16 cellular contexts compared by ENCODE assay signal in the genomic region with DNA sequence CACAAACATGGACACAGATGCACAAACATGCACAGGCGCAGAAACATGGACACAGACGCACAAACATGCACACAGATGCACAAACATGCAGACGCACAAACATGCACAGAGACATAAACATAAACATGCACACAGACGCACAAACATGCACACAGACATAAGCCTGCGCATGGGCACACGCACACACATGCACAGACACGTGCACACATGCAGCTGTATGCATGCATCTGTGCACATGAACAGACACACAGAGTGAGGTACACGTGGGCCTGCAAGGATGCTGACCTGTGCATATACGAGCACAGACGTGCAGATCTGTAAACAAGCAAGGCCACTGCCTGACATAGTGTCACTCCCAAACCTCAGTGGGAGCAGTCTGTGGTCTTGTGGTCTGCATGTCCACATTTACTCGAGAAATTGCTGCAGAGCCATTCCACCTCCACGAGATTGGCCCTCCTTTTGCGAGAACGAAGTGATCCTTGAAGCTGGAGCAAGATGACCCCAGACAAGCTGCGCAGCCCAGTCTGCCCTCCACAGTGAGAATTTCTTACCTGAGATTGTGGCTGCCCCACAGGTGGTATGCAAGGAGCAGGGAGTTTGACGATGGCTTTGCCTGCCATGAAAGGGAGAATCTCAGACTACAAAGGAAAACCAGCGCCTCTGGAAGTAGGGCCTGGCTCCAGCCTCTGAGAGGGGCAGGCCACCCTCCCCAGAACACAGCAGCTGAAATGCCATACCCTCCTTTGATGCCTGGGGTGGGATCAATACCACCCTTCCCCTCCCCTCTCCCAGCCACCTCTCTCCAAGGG.
DNase-seq lines count a peak whose midpoint lies in the region; ATAC-seq and TF ChIP-seq lines count a peak whose summit lies in the region.
"Had no signal": no experiment of that assay in that cellular context is flagged by ENCODE, and none has a peak within 500 bp of the region (broad histone marks: within the 10 kb centered on the region; RNA-seq: fewer than 3 reads in every experiment).

No MANE protein-coding gene starts in this region.

- H3K36me3 ChIP-seq in mesendoderm (ENCODE audit: control insufficient read depth, insufficient read depth, low read length) (no peaks in the 10 kb centered on the region), heart right ventricle (no peaks in the 10 kb centered on the region)
- H3K36me3 ChIP-seq: HAP-1 had no signal

- no peak overlapping the region for H4K5ac ChIP-seq in mesendoderm (ENCODE audit: low read length)

- H3K4me1 ChIP-seq in mesendoderm (ENCODE audit: control insufficient read depth, low read depth, low read length) (no peaks in the 10 kb centered on the region), heart right ventricle (peaks cover 0 to 6% (median 0%) of the 10 kb centered on the region in 9 donors)

- H3K9ac ChIP-seq in mesendoderm (ENCODE audit: low read length), result no peak overlapping the region

- H3K27ac ChIP-seq in mesendoderm (ENCODE audit: low read depth, low read length) (no peak overlapping the region), heart right ventricle (no peak overlapping the region), substantia nigra (ENCODE audit: low read depth, low read length, poor library complexity, severe bottlenecking) (no peak overlapping the region)
- H3K27ac ChIP-seq: 22Rv1 had no signal

- peak overlapping the region; percentile 60 for H3K23ac ChIP-seq in mesendoderm (ENCODE audit: low read length)

- no peak overlapping the region for H3K18ac ChIP-seq in mesendoderm (ENCODE audit: low read length)

- DNase-seq in NOMO-1 treated with DMSO at 0.1 percent for 48 hours (lab: John Stamatoyannopoulos, UW; ENCODE audit: unreplicated experiment) (peak; percentile 37), NOMO-1 treated with dmso at 0.1 percent for 144 hours (lab: John Stamatoyannopoulos, UW; ENCODE audit: unreplicated experiment) (no peak), OCI-M1 (lab: John Stamatoyannopoulos, UW) (peak; percentile 21), mesendoderm (no peak), GM19240 (ENCODE audit: insufficient read length, low spot score) (no peak), heart right ventricle (no peak), substantia nigra (lab: John Stamatoyannopoulos, UW) (no peak)
- DNase-seq: Calu3; CD4-positive, alpha-beta memory T cell; DMS79; NCI-H1092; NCI-H2081 treated with DMSO at 0.1 percent for 48 hours; SHP77 treated with DMSO at 0.1 percent for 48 hours had no signal

- no peaks in the 10 kb centered on the region for H3K9me3 ChIP-seq in heart right ventricle
- H3K9me3 ChIP-seq: HAP-1 had no signal

- TF ChIP-seq CTCF in heart right ventricle (IDR thresholded peaks at IDR 0.05), result no peak

- H3K4me2 ChIP-seq in mesendoderm (ENCODE audit: low read length), result no peak overlapping the region

- no CpG with 5 or more reads among the region's 17 CpGs for WGBS in mesendoderm (ENCODE audit: extremely low coverage, insufficient coverage, low lambda C conversion rate)
- 76 to 81% methylated on average over 17 of the region's 17 CpGs for WGBS in heart right ventricle, 2 donors

- H3K56ac ChIP-seq in mesendoderm (ENCODE audit: low read length), result no peak overlapping the region

- H2BK15ac ChIP-seq in mesendoderm (replicated peaks; ENCODE audit: low read depth), result no peak overlapping the region

- H3K79me1 ChIP-seq in mesendoderm (ENCODE audit: low read length), result no peaks in the 10 kb centered on the region

- ATAC-seq in heart right ventricle (no peak), GM18520 (IDR thresholded peaks at IDR 0.05; ENCODE audit: unreplicated experiment) (no peak)

- H3K4ac ChIP-seq in mesendoderm (ENCODE audit: low read depth, low read length), result no peak overlapping the region

- H2BK5ac ChIP-seq in mesendoderm (ENCODE audit: low read length), result no peak overlapping the region

- intact Hi-C loops in heart right ventricle (cut with DNase I), result no loop called here

- H4K8ac ChIP-seq in mesendoderm (ENCODE audit: low read depth, low read length), result no peak overlapping the region

- no peak overlapping the region for H2AK5ac ChIP-seq in mesendoderm (ENCODE audit: low read length)

- no peak overlapping the region for H2BK120ac ChIP-seq in mesendoderm (ENCODE audit: low read depth, low read length)

- H3K4me3 ChIP-seq in mesendoderm (ENCODE audit: low read length) (no peak overlapping the region), heart right ventricle (no peak overlapping the region)
- H3K4me3 ChIP-seq: HAP-1 had no signal

- H3K27me3 ChIP-seq in mesendoderm (ENCODE audit: insufficient read depth, low read length, poor library complexity), result no peaks in the 10 kb centered on the region
- peaks cover 0 to 4% (median 0%) of the 10 kb centered on the region in 7 donors for H3K27me3 ChIP-seq in heart right ventricle

- no peaks in the 10 kb centered on the region for H3K79me2 ChIP-seq in mesendoderm (ENCODE audit: control insufficient read depth, insufficient read depth, low read length)

Comparison
In these comparisons a context has a peak if more than half of its experiments do, and no peak if none do; other contexts are left out.
1. DNase-seq: peak in NOMO-1 treated with DMSO at 0.1 percent for 48 hours (single experiment) and OCI-M1 (single experiment); none in NOMO-1 treated with dmso at 0.1 percent for 144 hours (single experiment), mesendoderm (single experiment), GM19240 (single experiment), heart right ventricle (0 of 2) and substantia nigra (0 of 49).